7 cellular contexts compared by ENCODE assay signal in the genomic region with DNA sequence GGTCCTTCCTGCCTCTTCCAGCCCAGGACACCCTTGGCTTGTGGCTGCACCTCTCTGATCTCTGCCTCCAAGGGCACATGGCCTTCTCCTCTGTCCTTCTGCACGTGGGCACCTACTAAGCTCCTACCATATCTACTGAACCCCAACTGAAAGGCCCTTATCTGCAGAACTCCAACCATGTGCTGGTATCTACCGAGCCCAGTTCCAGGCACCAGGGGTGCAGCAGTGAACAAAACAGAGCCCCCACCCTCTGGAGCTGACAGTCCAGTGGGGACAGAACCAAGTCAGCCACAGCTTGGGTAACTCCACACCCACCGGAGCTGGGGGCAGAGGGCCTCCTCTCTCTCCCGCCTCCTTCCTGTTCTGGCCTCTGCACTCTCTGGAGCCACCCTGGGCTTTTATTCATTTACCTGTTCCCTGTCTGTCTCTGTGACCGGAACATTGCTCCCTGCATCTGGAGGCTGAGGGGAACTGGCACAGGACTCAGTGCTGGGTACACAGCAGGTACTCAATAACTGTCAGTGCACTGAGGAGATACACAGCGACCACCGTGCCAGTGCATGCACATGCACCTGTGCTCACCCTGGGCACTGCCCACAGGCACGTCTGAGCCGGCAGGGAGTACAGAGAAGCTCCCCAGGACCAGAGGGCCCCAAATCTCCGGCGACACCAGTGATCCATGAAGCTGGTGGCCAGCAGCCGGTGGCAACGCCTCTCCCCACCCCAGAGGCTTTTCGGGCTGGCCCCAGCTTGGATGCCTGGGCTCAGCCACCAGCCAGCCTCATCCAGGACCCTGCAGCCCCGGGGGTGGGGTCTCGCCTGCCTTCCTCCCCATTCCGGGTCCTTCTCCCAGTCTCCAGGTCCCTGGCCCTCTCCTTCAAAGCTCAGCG. TPM values are rescaled to one million over a fixed set of nuclear protein-coding genes. Genes with fewer than 3 reads are reported as not detected.
A peak's percentile ranks its signal among the peaks of the same experiment; 100 is the strongest.
DNase-seq lines count a peak whose midpoint lies in the region; ATAC-seq and TF ChIP-seq lines count a peak whose summit lies in the region.

No MANE protein-coding gene starts in this region.

- H3K9me3 ChIP-seq in hepatocyte (ENCODE audit: low read depth) (no peaks in the 10 kb centered on the region), subcutaneous abdominal adipose tissue (ENCODE audit: control insufficient read depth in 5 of 5, low read length in 5 of 5) (no peaks in the 10 kb centered on the region)

- H3K79me2 ChIP-seq in hepatocyte: peaks cover 35% of the 10 kb centered on the region

- H3K4me3 Mint-ChIP-seq in HFFc6: peak overlapping the region; percentile 90
- H3K4me3 Mint-ChIP-seq in activated T-helper 1 cell treated with anti-CD3 and anti-CD28 coated beads, Interleukin-12 subunit alpha, Interleukin-12 subunit beta, Interleukin-2, Interleukin-4 antibody, amounts not matched to agents 30 ng/mL and 10 ng/mL and 1 ng/mL, durations not matched to agents 14 hours and 24 hours and 36 hours: peak overlapping the region; percentile 19

- no peak overlapping the region; the same call in 1 of the 2 replicates for H3K27ac Mint-ChIP-seq in HFFc6
- no peak overlapping the region for H3K27ac Mint-ChIP-seq in activated T-helper 1 cell treated with anti-CD3 and anti-CD28 coated beads, Interleukin-12 subunit alpha, Interleukin-12 subunit beta, Interleukin-2, Interleukin-4 antibody, amounts not matched to agents 30 ng/mL and 10 ng/mL and 1 ng/mL, durations not matched to agents 14 hours and 24 hours and 36 hours

- peak overlapping the region; percentile 97 for H3K4me2 ChIP-seq in hepatocyte

- no peak for ATAC-seq in HG03457 (IDR thresholded peaks at IDR 0.05; ENCODE audit: unreplicated experiment)

- H3K36me3 Mint-ChIP-seq in HFFc6 (ENCODE audit: low read depth): no peaks in the 10 kb centered on the region
- H3K36me3 Mint-ChIP-seq in activated T-helper 1 cell treated with anti-CD3 and anti-CD28 coated beads, Interleukin-12 subunit alpha, Interleukin-12 subunit beta, Interleukin-2, Interleukin-4 antibody, amounts not matched to agents 30 ng/mL and 10 ng/mL and 1 ng/mL, durations not matched to agents 14 hours and 24 hours and 36 hours (ENCODE audit: low read depth): no peaks in the 10 kb centered on the region

- peaks cover 43% of the 10 kb centered on the region for H3K4me1 ChIP-seq in hepatocyte (ENCODE audit: insufficient read depth)
- H3K4me1 ChIP-seq in subcutaneous abdominal adipose tissue (ENCODE audit: control insufficient read depth in 5 of 5, insufficient read depth in 5 of 5, low read length in 5 of 5): peaks cover 13 to 73% (median 49%) of the 10 kb centered on the region in 5 donors

- intact Hi-C loops in activated T-helper 1 cell treated with anti-CD3 and anti-CD28 coated beads, Interleukin-12 subunit alpha, Interleukin-12 subunit beta, Interleukin-2, Interleukin-4 antibody, amounts not matched to agents 30 ng/mL and 10 ng/mL and 1 ng/mL, durations not matched to agents 14 hours and 24 hours and 36 hours (cut with micrococcal nuclease): loop anchor here (5.0 kb wide), 1 partner anchor 580 kb away; a partner anchor contains a TSS

- no peak overlapping the region for H3K27ac ChIP-seq in hepatocyte
- no peak overlapping the region for H3K27ac ChIP-seq in subcutaneous abdominal adipose tissue (ENCODE audit: low read depth, low read length)

- peaks cover 39% of the 10 kb centered on the region for H3K4me1 Mint-ChIP-seq in HFFc6 (ENCODE audit: low read depth)
- no peaks in the 10 kb centered on the region for H3K4me1 Mint-ChIP-seq in activated T-helper 1 cell treated with anti-CD3 and anti-CD28 coated beads, Interleukin-12 subunit alpha, Interleukin-12 subunit beta, Interleukin-2, Interleukin-4 antibody, amounts not matched to agents 30 ng/mL and 10 ng/mL and 1 ng/mL, durations not matched to agents 14 hours and 24 hours and 36 hours (ENCODE audit: low read depth)

- TF ChIP-seq CTCF in HFFc6 (IDR thresholded peaks at IDR 0.05): no peak
- no peak for TF ChIP-seq CTCF in hepatocyte (IDR thresholded peaks at IDR 0.05; ENCODE audit: poor library complexity)

- no peak overlapping the region for H2AFZ ChIP-seq in hepatocyte

- H3K4me3 ChIP-seq in hepatocyte (no peak overlapping the region), subcutaneous abdominal adipose tissue (ENCODE audit: low read depth in 1 of 5, low read length in 5 of 5) (peak overlapping the region in 4 of 5 donors; percentile 4 to 95 (median 87))

- no peaks in the 10 kb centered on the region for H3K9me3 Mint-ChIP-seq in HFFc6
- no peaks in the 10 kb centered on the region for H3K9me3 Mint-ChIP-seq in activated T-helper 1 cell treated with anti-CD3 and anti-CD28 coated beads, Interleukin-12 subunit alpha, Interleukin-12 subunit beta, Interleukin-2, Interleukin-4 antibody, amounts not matched to agents 30 ng/mL and 10 ng/mL and 1 ng/mL, durations not matched to agents 14 hours and 24 hours and 36 hours

- WGBS in hepatocyte (ENCODE audit: low lambda C conversion rate, missing lambda C conversion rate): 88% methylated on average over 18 of the region's 18 CpGs

- no peak for DNase-seq in HFFc6
- no peak for DNase-seq in activated T-helper 1 cell treated with anti-CD3 and anti-CD28 coated beads, Interleukin-12 subunit alpha, Interleukin-12 subunit beta, Interleukin-2, Interleukin-4 antibody, amounts not matched to agents 30 ng/mL and 10 ng/mL and 1 ng/mL, durations not matched to agents 14 hours and 24 hours and 36 hours (ENCODE audit: low spot score)
- no peak for DNase-seq in hepatocyte (ENCODE audit: low spot score)
- no peak for DNase-seq in T-helper 1 cell
- DNase-seq in activated T-cell treated with anti-CD3 and anti-CD28 coated beads, Interleukin-2, amount 50 U/mL, for 48 hours: no peak

- H4K20me1 ChIP-seq in hepatocyte (ENCODE audit: insufficient read depth, poor library complexity, severe bottlenecking): no peaks in the 10 kb centered on the region

- no peaks in the 10 kb centered on the region for H3K9me2 ChIP-seq in hepatocyte (replicated peaks; ENCODE audit: insufficient read depth)

- no peaks in the 10 kb centered on the region for H3K27me3 ChIP-seq in hepatocyte
- H3K27me3 ChIP-seq in subcutaneous abdominal adipose tissue (ENCODE audit: control insufficient read depth in 5 of 5, insufficient read depth in 4 of 5, low read length in 5 of 5): no peaks in the 10 kb centered on the region

- H3K36me3 ChIP-seq in hepatocyte (replicated peaks; ENCODE audit: insufficient read depth, low read depth) (no peaks in the 10 kb centered on the region), subcutaneous abdominal adipose tissue (ENCODE audit: control insufficient read depth in 5 of 5, insufficient read depth in 5 of 5, low read length in 5 of 5) (no peaks in the 10 kb centered on the region)

- peaks cover 6% of the 10 kb centered on the region for H3K27me3 Mint-ChIP-seq in HFFc6 (ENCODE audit: insufficient read depth)
- peaks cover 4% of the 10 kb centered on the region for H3K27me3 Mint-ChIP-seq in activated T-helper 1 cell treated with anti-CD3 and anti-CD28 coated beads, Interleukin-12 subunit alpha, Interleukin-12 subunit beta, Interleukin-2, Interleukin-4 antibody, amounts not matched to agents 30 ng/mL and 10 ng/mL and 1 ng/mL, durations not matched to agents 14 hours and 24 hours and 36 hours (ENCODE audit: insufficient read depth)

- H3K9ac ChIP-seq in subcutaneous abdominal adipose tissue (ENCODE audit: low read length in 5 of 5): peak overlapping the region in 1 of 5 donors; percentile 68

RNA-seq across cellular contexts. Expression of a gene that starts 2.0 kb away (rescaled TPM):
- total RNA-seq in HFFc6 (2021; fragmentation: NEBNext Ultra II Directional; extraction: Animal tissue kit (Norgen Biotek cat#: 25700)): 10 to 100 TPM; 12.1 to 24.4 (median 21.0) TPM
- total RNA-seq in activated T-helper 1 cell treated with anti-CD3 and anti-CD28 coated beads, Interleukin-12 subunit alpha, Interleukin-12 subunit beta, Interleukin-2, Interleukin-4 antibody, amounts not matched to agents 30 ng/mL and 10 ng/mL and 1 ng/mL, durations not matched to agents 14 hours and 24 hours and 36 hours: 1.9 and 2.2 TPM in 2 replicates
- total RNA-seq in hepatocyte: 9.8 and 16.4 TPM in 2 replicates
- polyA plus RNA-seq in hepatocyte: 28.2 and 34.5 TPM in 2 replicates

RNA-seq across cellular contexts. Expression of a gene that starts 46.9 kb away (rescaled TPM):
- total RNA-seq in HFFc6 (2021; fragmentation: NEBNext Ultra II Directional; extraction: Animal tissue kit (Norgen Biotek cat#: 25700)): 100 to 1,000 TPM in 1 of 6 experiments, 10 to 100 TPM in 5; 84.0 to 104 (median 89.5) TPM
- total RNA-seq in activated T-helper 1 cell treated with anti-CD3 and anti-CD28 coated beads, Interleukin-12 subunit alpha, Interleukin-12 subunit beta, Interleukin-2, Interleukin-4 antibody, amounts not matched to agents 30 ng/mL and 10 ng/mL and 1 ng/mL, durations not matched to agents 14 hours and 24 hours and 36 hours: 94.3 and 97.9 TPM in 2 replicates
- 15.5 and 30.0 TPM in 2 replicates for total RNA-seq in hepatocyte
- polyA plus RNA-seq in hepatocyte: 53.6 and 57.3 TPM in 2 replicates
